In the genomic region with DNA sequence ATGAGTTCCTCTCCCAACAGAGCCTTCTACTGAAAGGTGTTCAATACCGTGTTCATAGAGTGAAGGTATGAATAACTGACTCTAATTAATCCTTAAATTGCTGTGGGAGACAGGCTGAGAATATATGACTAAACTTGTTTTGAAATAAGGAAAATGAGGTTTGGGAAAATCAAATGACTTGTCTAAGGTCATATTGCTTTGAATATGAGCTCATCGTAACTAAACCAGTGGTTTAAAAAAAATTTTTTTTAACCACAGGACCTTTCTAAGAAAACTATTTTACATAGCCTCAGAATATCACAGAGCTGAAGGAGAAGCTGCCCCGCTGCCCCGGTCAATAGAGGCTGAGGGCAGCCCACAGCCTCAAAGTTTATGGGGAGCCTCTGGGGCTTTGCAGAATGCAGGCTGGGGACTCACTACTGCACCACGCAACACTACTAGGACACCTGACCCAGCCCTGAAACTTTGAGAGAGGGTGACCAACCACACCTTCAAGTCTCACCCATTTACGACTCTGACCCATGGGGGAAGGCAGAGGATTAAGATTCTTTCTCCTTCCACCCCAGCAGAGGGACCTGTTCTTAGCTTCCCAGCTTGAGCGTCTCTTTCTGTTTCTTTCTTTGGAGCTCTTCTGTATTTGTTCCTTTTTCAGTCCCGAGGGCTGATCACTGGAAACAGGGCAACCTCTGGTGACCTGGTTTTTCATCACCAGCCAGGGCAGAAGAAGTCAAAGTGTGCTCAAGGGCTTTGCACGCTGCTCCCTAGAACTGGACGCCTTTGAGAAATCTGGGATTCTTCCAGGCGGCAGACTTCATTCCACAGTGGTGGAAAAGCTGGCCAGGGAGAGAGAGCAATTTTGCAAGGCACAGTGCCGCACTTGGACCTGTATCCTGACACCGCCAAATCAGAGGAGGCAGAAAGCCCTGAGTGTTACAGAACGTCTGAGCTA, we compare ENCODE assay signal across 9 cellular contexts.
DNase-seq lines count a peak whose midpoint lies in the region; ATAC-seq and TF ChIP-seq lines count a peak whose summit lies in the region.
"Had no signal": no experiment of that assay in that cellular context is flagged by ENCODE, and none has a peak within 500 bp of the region (broad histone marks: within the 10 kb centered on the region; RNA-seq: fewer than 3 reads in every experiment).

No MANE protein-coding gene starts in this region.

- TF ChIP-seq CTCF in AG10803 (conservative IDR thresholded peaks at IDR 0.05; ENCODE audit: low read length) (no peak; the same call in 1 of the 2 replicates), GM20000 (IDR thresholded peaks at IDR 0.05; ENCODE audit: extremely low read depth, missing control alignments) (no peak)

- ATAC-seq in HG03565 (IDR thresholded peaks at IDR 0.05; ENCODE audit: unreplicated experiment) (peak; percentile 50), left lobe of liver (peak; percentile 74), HG03342 (IDR thresholded peaks at IDR 0.05; ENCODE audit: unreplicated experiment) (no peak)

- DNase-seq in AG10803 (ENCODE audit: low read depth) (peak; percentile 45), GM20000 (ENCODE audit: low spot score) (peak; percentile 36), left lobe of liver (ENCODE audit: low spot score) (peak; percentile 48), NCI-H82 treated with DMSO at 0.1 percent for 48 hours (lab: John Stamatoyannopoulos, UW; ENCODE audit: unreplicated experiment) (no peak), EL (no peak)
- no peak for DNase-seq in effector CD8-positive, alpha-beta T cell (lab: John Stamatoyannopoulos, UW)
- DNase-seq: Calu3 had no signal

- no peak overlapping the region for H3K4me3 ChIP-seq in AG10803 (ENCODE audit: low read length)

Comparison
In these comparisons a context has a peak if more than half of its experiments do, and no peak if none do; other contexts are left out.
1. DNase-seq: peak in AG10803 (single experiment), GM20000 (single experiment) and left lobe of liver (single experiment); none in NCI-H82 treated with DMSO at 0.1 percent for 48 hours (single experiment), effector CD8-positive, alpha-beta T cell (single experiment) and EL (single experiment).